Comparison of ENCODE assay signal across 10 cellular contexts in genomic region chr11:12085371-12086251, GRCh38. TPM values are rescaled to one million over a fixed set of nuclear protein-coding genes. Genes with fewer than 3 reads are reported as not detected.
DNase-seq lines count a peak whose midpoint lies in the region; ATAC-seq, FAIRE-seq and TF ChIP-seq lines count a peak whose summit lies in the region.
"Had no signal": no experiment of that assay in that cellular context is flagged by ENCODE, and none has a peak within 500 bp of the region (broad histone marks: within the 10 kb centered on the region; RNA-seq: fewer than 3 reads in every experiment).

No MANE protein-coding gene starts in this region.

- H3K9ac ChIP-seq in HUES6 (ENCODE audit: low read length) (peak overlapping the region; percentile 18), endothelial cell of umbilical vein (replicated peaks; ENCODE audit: extremely low read depth, insufficient read depth, low read length) (peak overlapping the region; percentile 94)

- no peaks in the 10 kb centered on the region for H3K27me3 ChIP-seq in HUES6 (ENCODE audit: control insufficient read depth, insufficient read depth, low read length)
- H3K27me3 ChIP-seq in endothelial cell of umbilical vein (ENCODE audit: control insufficient read depth in 2 of 2, insufficient read depth in 2 of 2, low read length in 2 of 2), result no peaks in the 10 kb centered on the region

- dilution Hi-C loops in endothelial cell of umbilical vein (cut with MboI; ENCODE audit: extremely low pct_ligation_motif_present, low sequenced_read_pairs), result no loop called here

- H3K36me3 ChIP-seq in HUES6 (ENCODE audit: control insufficient read depth, insufficient read depth, low read length) (no peaks in the 10 kb centered on the region), endothelial cell of umbilical vein (ENCODE audit: control insufficient read depth in 2 of 2, extremely low read depth in 1 of 2, insufficient read depth in 2 of 2, low read length in 2 of 2) (no peaks in the 10 kb centered on the region)

- peak; percentile 52 for FAIRE-seq in endothelial cell of umbilical vein (lab: Jason Lieb, UNC)

- H3K9me3 ChIP-seq in HUES6 (ENCODE audit: control insufficient read depth, insufficient read depth, low read depth, low read length) (no peaks in the 10 kb centered on the region), endothelial cell of umbilical vein (replicated peaks; ENCODE audit: control insufficient read depth, insufficient read depth, low read length) (no peaks in the 10 kb centered on the region)

- TF ChIP-seq POLR2A in endothelial cell of umbilical vein (IDR thresholded peaks at IDR 0.05; ENCODE audit: low read depth, low read length), result no peak

- intact Hi-C loops in endothelial cell of umbilical vein (cut with micrococcal nuclease), result loop anchor here (1.0 kb wide), 9 partner anchors 25 to 196 kb away; partner anchors contain the start of gene MICAL2

- TSS peak; percentile 71 for BruUV-seq in endothelial cell of umbilical vein (replicated peaks; lab: Mats Ljungman, UMichigan)

- no peaks in the 10 kb centered on the region for H3K9me1 ChIP-seq in endothelial cell of umbilical vein (replicated peaks; ENCODE audit: control insufficient read depth, extremely low read depth, insufficient read depth, low read length)

- no peak overlapping the region for H3K27ac ChIP-seq in HUES6 (ENCODE audit: low read depth, low read length)
- peak overlapping the region; percentile 99 for H3K27ac ChIP-seq in endothelial cell of umbilical vein (ENCODE audit: insufficient read depth, low read depth, low read length)

- H3K4me2 ChIP-seq in endothelial cell of umbilical vein (ENCODE audit: insufficient read depth, low read length), result peak overlapping the region; percentile 83

- no peak for ATAC-seq in HG03521 (IDR thresholded peaks at IDR 0.05; ENCODE audit: unreplicated experiment)

- TF ChIP-seq CTCF in endothelial cell of umbilical vein (IDR thresholded peaks at IDR 0.05; ENCODE audit: extremely low read depth in 1 of 2, insufficient read depth in 1 of 2, low read depth in 1 of 2, low read length in 2 of 2), result no peak

- H3K4me3 ChIP-seq in HUES6 (ENCODE audit: low read depth, low read length), result no peak overlapping the region
- H3K4me3 ChIP-seq in endothelial cell of umbilical vein (replicated peaks in 1 of 3; ENCODE audit: insufficient read depth in 1 of 3, low read depth in 1 of 3, low read length in 3 of 3), result peak overlapping the region in 1 of 3 experiments; percentile 17

- H3K4me1 ChIP-seq in HUES6 (ENCODE audit: control insufficient read depth, insufficient read depth, low read length), result peaks cover 22% of the 10 kb centered on the region
- peaks cover 61% of the 10 kb centered on the region for H3K4me1 ChIP-seq in endothelial cell of umbilical vein (ENCODE audit: control insufficient read depth, extremely low read depth, insufficient read depth, low read length)

- CTCF ChIA-PET in endothelial cell of umbilical vein (lab: Charles Lee), result interaction anchor here (0.8 to 6.9 kb wide), 23 partner anchors 9 to 201 kb away, joined by 3 to 77 read pairs (median 7); partner anchors contain the start of gene MICAL2

- POLR2A ChIA-PET in endothelial cell of umbilical vein (lab: Charles Lee), result interaction anchor here (0.9 to 2.3 kb wide), 4 partner anchors 78 to 201 kb away, joined by 4 to 12 read pairs (median 8); no protein-coding TSS in a partner anchor

- no peak overlapping the region for H2AFZ ChIP-seq in endothelial cell of umbilical vein (ENCODE audit: low read depth, low read length)

- no peaks in the 10 kb centered on the region for H3K79me2 ChIP-seq in endothelial cell of umbilical vein (ENCODE audit: control insufficient read depth, insufficient read depth, low read length)

- DNase-seq in A172 (ENCODE audit: low spot score) (peak; percentile 47), endothelial cell of umbilical vein (ENCODE audit: low read depth, low spot score) (no peak), occipital lobe (lab: John Stamatoyannopoulos, UW) (peak; percentile 36), OCI-M1 (lab: John Stamatoyannopoulos, UW) (no peak)
- no peak for DNase-seq in stimulated activated CD8-positive, alpha-beta memory T cell treated with anti-CD3 and anti-CD28 coated beads, Interleukin-4, amount 100 ng/mL, for 48 hours
- no peak for DNase-seq in activated naive CD4-positive, alpha-beta T cell treated with anti-CD3 and anti-CD28 coated beads, Interleukin-2, amount 50 U/mL, for 16 hours
- DNase-seq: erythroblast, RPMI8226 had no signal

- no peaks in the 10 kb centered on the region for H4K20me1 ChIP-seq in endothelial cell of umbilical vein (replicated peaks; ENCODE audit: control insufficient read depth, extremely low read depth, insufficient read depth, low read length)

TF ChIP-seq in endothelial cell of umbilical vein, 7 proteins besides CTCF, POLR2A, EP300 and RAD21:
- no peak for TF ChIP-seq JUN (IDR thresholded peaks at IDR 0.05; ENCODE audit: borderline replicate concordance, insufficient read depth, insufficient read length, low read depth)
- TF ChIP-seq GATA2 (IDR thresholded peaks at IDR 0.05; ENCODE audit: insufficient read depth, insufficient read length, low read depth, low read length), result no peak
- TF ChIP-seq FOS (IDR thresholded peaks at IDR 0.05; ENCODE audit: borderline replicate concordance, insufficient read depth, low read length), result no peak
- no peak for TF ChIP-seq MAX (IDR thresholded peaks at IDR 0.05; ENCODE audit: insufficient read depth, insufficient read length)
- TF ChIP-seq EZH2 (IDR thresholded peaks at IDR 0.05; ENCODE audit: borderline replicate concordance, low read depth, low read length, severe bottlenecking), result no peak

RNA-seq across cellular contexts. Expression of gene MICAL2, which starts 24.8 kb away (rescaled TPM):
- 95.3 and 148 TPM in 2 replicates for total RNA-seq in A172 (2014; rRNA removed; shearing (Covaris generic))
- 200 and 222 TPM in 2 replicates for total RNA-seq in endothelial cell of umbilical vein
- 64.7 and 67.6 TPM in 2 replicates for polyA plus RNA-seq in endothelial cell of umbilical vein
- 74.6 and 84.6 TPM in 2 replicates for polyA plus RNA-seq in endothelial cell of umbilical vein (2011; cell fraction: cytosol; rRNA removed)
- 108 and 127 TPM in 2 replicates for polyA plus RNA-seq in endothelial cell of umbilical vein (2011; cell fraction: nucleus; rRNA removed)
- polyA plus RNA-seq in endothelial cell of umbilical vein (2012), result 116 and 178 TPM in 2 replicates
- 248 and 293 TPM in 2 replicates for polyA minus RNA-seq in endothelial cell of umbilical vein
- 2.5 TPM for polyA minus RNA-seq in endothelial cell of umbilical vein (2011; cell fraction: cytosol; rRNA and poly(A)+ RNA removed)
- 222 and 257 TPM in 2 replicates for polyA minus RNA-seq in endothelial cell of umbilical vein (2011; cell fraction: nucleus; rRNA and poly(A)+ RNA removed)
- total RNA-seq in occipital lobe, result 28.2 TPM

Comparison
In these comparisons a context has a peak if more than half of its experiments do, and no peak if none do; other contexts are left out.
1. DNase-seq: peak in A172 (single experiment) and occipital lobe (single experiment); none in endothelial cell of umbilical vein (single experiment), stimulated activated CD8-positive, alpha-beta memory T cell treated with anti-CD3 and anti-CD28 coated beads, Interleukin-4, amount 100 ng/mL, for 48 hours (single experiment), activated naive CD4-positive, alpha-beta T cell treated with anti-CD3 and anti-CD28 coated beads, Interleukin-2, amount 50 U/mL, for 16 hours (single experiment) and OCI-M1 (single experiment).